ENCODE assay signal across 7 cellular contexts in genomic region chr3:196179380-196180308, GRCh38. TPM values are rescaled to one million over a fixed set of nuclear protein-coding genes. Genes with fewer than 3 reads are reported as not detected.
DNase-seq lines count a peak whose midpoint lies in the region; ATAC-seq and TF ChIP-seq lines count a peak whose summit lies in the region.

No MANE protein-coding gene starts in this region.

- peak; percentile 88 for TF ChIP-seq POLR2A in erythroblast (IDR thresholded peaks at IDR 0.05; ENCODE audit: low read length)

- no peak for TF ChIP-seq CTCF in osteocyte (IDR thresholded peaks at IDR 0.05)

- DNase-seq in NCI-H2196 treated with DMSO at 0.1 percent for 48 hours (lab: John Stamatoyannopoulos, UW; ENCODE audit: unreplicated experiment) (peak; percentile 92), erythroblast (lab: John Stamatoyannopoulos, UW) (peak; percentile 64 to 79), putamen (ENCODE audit: low spot score) (peak; percentile 85), osteocyte (ENCODE audit: extremely low spot score, unreplicated experiment) (no peak)
- peak; percentile 87 for DNase-seq in activated CD8-positive, alpha-beta memory T cell treated with anti-CD3 and anti-CD28 coated beads, Interleukin-2, amount 50 U/mL, for 4 hours

- H3K36me3 Mint-ChIP-seq in osteocyte (ENCODE audit: unreplicated experiment), result no peaks in the 10 kb centered on the region

- H3K4me1 Mint-ChIP-seq in osteocyte (ENCODE audit: unreplicated experiment), result no peaks in the 10 kb centered on the region

- ATAC-seq in GM18867 (IDR thresholded peaks at IDR 0.05; ENCODE audit: unreplicated experiment) (peak; percentile 67), HG02970 (IDR thresholded peaks at IDR 0.05; ENCODE audit: low FRiP score, unreplicated experiment) (peak; percentile 59)

- no peak overlapping the region for H3K4me3 Mint-ChIP-seq in osteocyte (ENCODE audit: unreplicated experiment)

- H3K27me3 Mint-ChIP-seq in osteocyte (ENCODE audit: unreplicated experiment), result no peaks in the 10 kb centered on the region

- H3K9me3 Mint-ChIP-seq in osteocyte (ENCODE audit: unreplicated experiment), result no peaks in the 10 kb centered on the region

- no peak overlapping the region for H3K27ac Mint-ChIP-seq in osteocyte (ENCODE audit: unreplicated experiment)

RNA-seq across cellular contexts. Expression of gene ZDHHC19, which starts 31.6 kb away (rescaled TPM):
- not detected in 2 replicates for total RNA-seq in osteocyte

RNA-seq across cellular contexts. Expression of gene SLC51A, which starts 36.7 kb away (rescaled TPM):
- total RNA-seq in osteocyte, result not detected in 2 replicates
